ENCODE assay signal across 11 cellular contexts in genomic region chr10:71966046-71967004, GRCh38. TPM values are rescaled to one million over a fixed set of nuclear protein-coding genes. Genes with fewer than 3 reads are reported as not detected.
DNase-seq lines count a peak whose midpoint lies in the region; ATAC-seq and TF ChIP-seq lines count a peak whose summit lies in the region.
"Had no signal": no experiment of that assay in that cellular context is flagged by ENCODE, and none has a peak within 500 bp of the region (broad histone marks: within the 10 kb centered on the region; RNA-seq: fewer than 3 reads in every experiment).

No MANE protein-coding gene starts in this region.

- DNase-seq in heart left ventricle (no peak), left ventricle myocardium superior (no peak), coronary artery (ENCODE audit: low spot score) (no peak), vagina (ENCODE audit: extremely low spot score in 2 of 2) (no peak), NCI-H2227 treated with DMSO at 0.1 percent for 48 hours (lab: John Stamatoyannopoulos, UW) (no peak), OCI-LY7 (ENCODE audit: low spot score) (no peak)
- DNase-seq in naive thymus-derived CD4-positive, alpha-beta T cell: no peak

- H3K36me3 Mint-ChIP-seq in naive thymus-derived CD4-positive, alpha-beta T cell: no peaks in the 10 kb centered on the region

- H3K27me3 Mint-ChIP-seq in naive thymus-derived CD4-positive, alpha-beta T cell: peaks cover 32 to 51% (median 39%) of the 10 kb centered on the region in 5 donors

- TF ChIP-seq POLR2A in heart left ventricle (IDR thresholded peaks at IDR 0.05): no peak
- no peak for TF ChIP-seq POLR2A in vagina (IDR thresholded peaks at IDR 0.05)

- peak overlapping the region; percentile 62 to 97 (median 78) for H3K4me3 ChIP-seq in heart left ventricle
- H3K4me3 ChIP-seq in coronary artery: peak overlapping the region; percentile 82
- H3K4me3 ChIP-seq in naive thymus-derived CD4-positive, alpha-beta T cell (ENCODE audit: low read length): no peak overlapping the region
- H3K4me3 ChIP-seq in vagina: peak overlapping the region; percentile 59 to 70
- no peak overlapping the region for H3K4me3 ChIP-seq in OCI-LY7 (ENCODE audit: low read depth, low read length, poor library complexity, severe bottlenecking)

- H3K79me2 ChIP-seq in OCI-LY7 (ENCODE audit: insufficient read depth, low read depth, low read length): no peaks in the 10 kb centered on the region

- peaks cover 8 to 74% (median 53%) of the 10 kb centered on the region in 12 donors for H3K4me1 ChIP-seq in heart left ventricle
- peaks cover 0 to 8% of the 10 kb centered on the region in 2 donors for H3K4me1 ChIP-seq in naive thymus-derived CD4-positive, alpha-beta T cell (ENCODE audit: control insufficient read depth in 2 of 2, insufficient read depth in 2 of 2, low read length in 2 of 2)
- peaks cover 76% of the 10 kb centered on the region for H3K4me1 ChIP-seq in vagina
- H3K4me1 ChIP-seq in OCI-LY7 (ENCODE audit: insufficient read depth, low read length, poor library complexity, severe bottlenecking): no peaks in the 10 kb centered on the region

- POLR2A ChIA-PET in naive thymus-derived CD4-positive, alpha-beta T cell (lab: Charles Lee): interaction anchor here (0.6 kb wide), 1 partner anchor 21 kb away, joined by 3 read pairs; no protein-coding TSS in a partner anchor
- POLR2A ChIA-PET in OCI-LY7 (lab: Charles Lee): no interaction called here

- H3K4me1 Mint-ChIP-seq in naive thymus-derived CD4-positive, alpha-beta T cell: peaks cover 7 to 15% (median 8%) of the 10 kb centered on the region in 7 donors
- H3K4me1 Mint-ChIP-seq: central memory CD8-positive, alpha-beta T cell had no signal

- H3K4me2 ChIP-seq in OCI-LY7 (ENCODE audit: low read length): no peak overlapping the region

- H3K9me3 ChIP-seq in heart left ventricle (no peaks in the 10 kb centered on the region), vagina (no peaks in the 10 kb centered on the region), OCI-LY7 (ENCODE audit: low read length) (no peaks in the 10 kb centered on the region)
- H3K9me3 ChIP-seq in naive thymus-derived CD4-positive, alpha-beta T cell (ENCODE audit: control insufficient read depth in 2 of 3, low read length in 3 of 3): no peaks in the 10 kb centered on the region

- CTCF ChIA-PET in naive thymus-derived CD4-positive, alpha-beta T cell (lab: Charles Lee): no interaction called here
- CTCF ChIA-PET in OCI-LY7 (lab: Charles Lee; ENCODE audit: unreplicated experiment): no interaction called here

- H3K9me3 Mint-ChIP-seq in naive thymus-derived CD4-positive, alpha-beta T cell: no peaks in the 10 kb centered on the region
- H3K9me3 Mint-ChIP-seq: central memory CD8-positive, alpha-beta T cell had no signal

- intact Hi-C loops in heart left ventricle (cut with DNase I): loop anchor here in 3 of 10 donors (5.0 kb wide), 2 partner anchors 41 to 46 kb away; no protein-coding TSS in a partner anchor
- intact Hi-C loops in left ventricle myocardium superior (cut with micrococcal nuclease): loop anchor here (10.0 kb wide), 1 partner anchor 48 kb away; no protein-coding TSS in a partner anchor
- intact Hi-C loops in naive thymus-derived CD4-positive, alpha-beta T cell (cut with micrococcal nuclease): no loop called here
- intact Hi-C loops in vagina (cut with DNase I): loop anchor here (10.0 kb wide), 2 partner anchors 48 to 368 kb away; no protein-coding TSS in a partner anchor
- intact Hi-C loops in OCI-LY7 (cut with micrococcal nuclease; ENCODE audit: unreplicated experiment): no loop called here

- ATAC-seq in heart left ventricle: no peak
- ATAC-seq in left ventricle myocardium superior: no peak
- ATAC-seq in naive thymus-derived CD4-positive, alpha-beta T cell: no peak
- ATAC-seq in GM18870 (IDR thresholded peaks at IDR 0.05; ENCODE audit: unreplicated experiment): no peak

- H3K36me3 ChIP-seq in heart left ventricle (peaks cover 0 to 2% (median 0%) of the 10 kb centered on the region in 9 donors), vagina (no peaks in the 10 kb centered on the region), OCI-LY7 (ENCODE audit: insufficient read depth, low read length) (no peaks in the 10 kb centered on the region)
- no peaks in the 10 kb centered on the region for H3K36me3 ChIP-seq in naive thymus-derived CD4-positive, alpha-beta T cell (ENCODE audit: control insufficient read depth in 2 of 3, insufficient read depth in 3 of 3, low read length in 3 of 3)
- H3K36me3 ChIP-seq: BLaER1 treated with 17β-estradiol and CSF1 and Interleukin-3, amounts not matched to agents 10 nM and 100 nM had no signal

- H4K20me1 ChIP-seq in OCI-LY7 (ENCODE audit: insufficient read depth, low read length): no peaks in the 10 kb centered on the region

- H3K27ac Mint-ChIP-seq in naive thymus-derived CD4-positive, alpha-beta T cell: no peak overlapping the region

- H3K4me3 Mint-ChIP-seq in naive thymus-derived CD4-positive, alpha-beta T cell: peak overlapping the region in 9 of 10 donors; percentile 8 to 89 (median 76)

- H3K27ac ChIP-seq in heart left ventricle: peak overlapping the region; percentile 91 to 99 (median 98)
- H3K27ac ChIP-seq in coronary artery: peak overlapping the region; percentile 96 to 98
- H3K27ac ChIP-seq in naive thymus-derived CD4-positive, alpha-beta T cell (ENCODE audit: low read depth, low read length): no peak overlapping the region
- peak overlapping the region; percentile 98 for H3K27ac ChIP-seq in vagina
- no peak overlapping the region for H3K27ac ChIP-seq in OCI-LY7 (ENCODE audit: low read depth, low read length, poor library complexity, severe bottlenecking)
- H3K27ac ChIP-seq: BLaER1 treated with 17β-estradiol and CSF1 and Interleukin-3, amounts not matched to agents 10 nM and 100 nM had no signal

- no peak overlapping the region for H2AFZ ChIP-seq in OCI-LY7 (ENCODE audit: low read length)

- WGBS in heart left ventricle, 4 donors: 67 to 77% (median 71%) methylated on average over 6 of the region's 6 CpGs

- H3K9me2 ChIP-seq in OCI-LY7 (ENCODE audit: insufficient read depth, low read length): no peaks in the 10 kb centered on the region

- H3K27me3 ChIP-seq in heart left ventricle: peaks cover 0 to 23% (median 0%) of the 10 kb centered on the region in 9 donors
- peaks cover 0 to 4% of the 10 kb centered on the region in 2 donors for H3K27me3 ChIP-seq in naive thymus-derived CD4-positive, alpha-beta T cell (ENCODE audit: control insufficient read depth in 2 of 2, insufficient read depth in 2 of 2, low read length in 2 of 2)
- H3K27me3 ChIP-seq in vagina: no peaks in the 10 kb centered on the region

- TF ChIP-seq CTCF in heart left ventricle (IDR thresholded peaks at IDR 0.05) (no peak), coronary artery (IDR thresholded peaks at IDR 0.05) (no peak), vagina (IDR thresholded peaks at IDR 0.05) (no peak), OCI-LY7 (conservative IDR thresholded peaks at IDR 0.05; ENCODE audit: low read length) (no peak)

- no TSS peak for BruUV-seq in OCI-LY7 (replicated peaks; lab: Mats Ljungman, UMichigan)

RNA-seq across cellular contexts. Expression of gene CHST3, which starts 2.1 kb away (rescaled TPM):
- total RNA-seq in heart left ventricle (10 to 100 TPM; 12.0 to 51.3 (median 25.0) TPM), left ventricle myocardium superior (18.5 TPM), vagina (26.0 TPM), OCI-LY7 (2022) (not detected in 2 replicates)
- polyA plus RNA-seq in heart left ventricle: 10 to 100 TPM in 1 of 2 donors, 1 to 10 TPM in 1; 8.1 to 30.4 TPM
- under 1 TPM in 1 of 5 experiments, not detected in 4; 0.05 TPM for total RNA-seq in naive thymus-derived CD4-positive, alpha-beta T cell
- not detected for polyA plus RNA-seq in naive thymus-derived CD4-positive, alpha-beta T cell
- not detected in 2 replicates for total RNA-seq in OCI-LY7 (2014; rRNA removed; shearing (Covaris generic))
- total RNA-seq: T-helper 1 cell treated with Interleukin-12 subunit alpha and Interleukin-12 subunit beta and Interleukin-4 antibody, amounts not matched to agents 30 ng/mL and 1 ng/mL, for 36 hours had no signal

Comparison
In these comparisons a context has a peak if more than half of its experiments do, and no peak if none do; other contexts are left out.
1. H3K27ac ChIP-seq: peak in heart left ventricle (12 of 12), coronary artery (2 of 2) and vagina (single experiment); none in naive thymus-derived CD4-positive, alpha-beta T cell (single experiment) and OCI-LY7 (single experiment).
2. H3K4me3 ChIP-seq: peak in heart left ventricle (12 of 12), coronary artery (single experiment) and vagina (2 of 2); none in naive thymus-derived CD4-positive, alpha-beta T cell (single experiment) and OCI-LY7 (single experiment).
3. RNA of gene CHST3, which starts 2.1 kb away (total RNA-seq): 26.0 TPM in vagina (single experiment), 12.0 to 51.3 TPM in heart left ventricle and 18.5 TPM in left ventricle myocardium superior (single experiment); not detected in OCI-LY7 and 0.05 TPM in naive thymus-derived CD4-positive, alpha-beta T cell; every median in the first group is over 10 times any median in the second.
4. intact Hi-C loops: an anchor here in left ventricle myocardium superior (10.0 kb wide) and vagina (10.0 kb wide); none called in naive thymus-derived CD4-positive, alpha-beta T cell and OCI-LY7.